ENCODE assay signal across 8 cellular contexts in the genomic region with DNA sequence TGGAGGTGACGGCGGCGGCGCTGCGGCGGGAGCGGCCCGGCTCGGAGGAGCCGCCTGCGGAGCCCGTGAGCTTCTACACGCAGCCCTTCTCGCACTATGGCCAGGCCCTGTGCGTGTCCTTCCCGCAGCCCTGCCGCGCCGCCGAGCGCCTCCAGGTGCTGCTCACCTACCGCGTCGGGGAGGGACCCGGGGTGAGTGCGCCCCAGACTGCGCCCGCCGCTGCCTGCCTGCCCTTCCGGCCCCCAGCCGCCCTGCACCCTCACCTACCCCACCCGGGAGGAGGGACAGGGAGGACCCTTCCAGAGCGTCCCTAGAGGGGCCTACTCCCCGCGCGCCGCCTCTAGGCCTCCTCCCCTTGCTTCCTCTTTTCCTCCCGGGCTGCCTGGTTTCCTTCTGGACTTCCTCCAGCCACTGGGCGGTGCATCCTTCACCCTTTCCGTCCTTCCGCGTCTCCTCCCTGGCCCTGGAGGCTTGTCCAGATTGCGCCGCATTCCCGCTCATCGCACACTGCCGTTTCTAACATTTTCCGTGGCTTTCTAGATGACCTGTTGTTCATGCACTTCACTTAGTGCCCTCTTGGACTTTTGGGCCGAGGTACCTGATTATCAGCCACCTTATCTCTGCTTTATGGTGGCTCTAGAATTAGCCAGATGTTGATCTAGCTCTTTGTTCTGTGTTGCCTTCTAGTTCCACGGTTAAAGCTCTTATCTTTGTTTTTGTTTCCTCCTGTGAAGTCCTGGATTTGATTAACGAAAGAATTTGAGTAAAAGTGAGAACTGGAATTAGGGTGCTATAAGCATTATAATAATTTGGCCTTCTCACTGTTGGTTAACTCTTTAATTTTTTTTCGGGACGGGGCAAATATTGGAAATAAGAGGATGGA. TPM values are rescaled to one million over a fixed set of nuclear protein-coding genes. Genes with fewer than 3 reads are reported as not detected.
A peak's percentile ranks its signal among the peaks of the same experiment; 100 is the strongest.
DNase-seq lines count a peak whose midpoint lies in the region; ATAC-seq, FAIRE-seq and TF ChIP-seq lines count a peak whose summit lies in the region.

No MANE protein-coding gene starts in this region.

- FAIRE-seq in GM18507 (lab: Jason Lieb, UNC), result peak; percentile 64

- peak; percentile 61 for ATAC-seq in HG02981 (IDR thresholded peaks at IDR 0.05; ENCODE audit: unreplicated experiment)

- H3K4me3 ChIP-seq in kidney epithelial cell (ENCODE audit: low read depth, low read length), result peak overlapping the region; percentile 69

- TF ChIP-seq CTCF in kidney epithelial cell (IDR thresholded peaks at IDR 0.05; ENCODE audit: insufficient read depth, low read length, poor library complexity, severe bottlenecking), result peak; percentile 1

- in situ Hi-C loops in ACHN (cut with HindIII; ENCODE audit: low pct_ligation_motif_present, low pct_unique_long_range_greater_than_20kb, low sequenced_read_pairs), result no loop called here

- no peaks in the 10 kb centered on the region for H3K27me3 ChIP-seq in kidney epithelial cell (ENCODE audit: control insufficient read depth, insufficient read depth, low read length)

- DNase-seq in ACHN (peak; percentile 86), GM18507 (ENCODE audit: extremely low spot score, insufficient read length, low read depth) (peak; percentile 35), NCI-H2196 (lab: John Stamatoyannopoulos, UW; ENCODE audit: unreplicated experiment) (peak; percentile 67), cerebellar cortex (ENCODE audit: low spot score) (peak; percentile 78), kidney epithelial cell (ENCODE audit: low read depth) (no peak)
- peak; percentile 8 to 45 (median 31) for DNase-seq in activated CD4-positive, CD25-positive, alpha-beta regulatory T cell (lab: John Stamatoyannopoulos, UW)
- DNase-seq in stimulated activated CD4-positive, alpha-beta T cell treated with anti-CD3 and anti-CD28 coated beads, Interleukin-15, amount 100 ng/mL, for 48 hours (ENCODE audit: low read depth in 2 of 2), result peak; percentile 30 to 36

- no peaks in the 10 kb centered on the region for H3K36me3 ChIP-seq in kidney epithelial cell (ENCODE audit: control insufficient read depth, insufficient read depth, low read length)

RNA-seq across cellular contexts. Expression of a gene that starts 0.7 kb away (rescaled TPM):
- total RNA-seq in kidney epithelial cell, result 75.8 and 97.4 TPM in 2 replicates

RNA-seq across cellular contexts. Expression of a gene that starts 27.2 kb away (rescaled TPM):
- total RNA-seq in kidney epithelial cell, result 128 and 153 TPM in 2 replicates

RNA-seq across cellular contexts. Expression of a gene that starts 27.9 kb away (rescaled TPM):
- 41.2 and 47.2 TPM in 2 replicates for total RNA-seq in kidney epithelial cell

RNA-seq across cellular contexts. Expression of a gene that starts 36.8 kb away (rescaled TPM):
- under 0.01 and 0.07 TPM in 2 replicates for total RNA-seq in kidney epithelial cell
